In genomic region chr2:120539421-120539936, GRCh38 we compare ENCODE assay signal across 1 cellular context.
TF ChIP-seq lines count a peak whose summit lies in the region.

No MANE protein-coding gene starts in this region.

TF ChIP-seq in HepG2, 621 proteins besides CTCF, POLR2A, EP300 and RAD21 (continued from another document):
- no peak for TF ChIP-seq AHDC1 (CRISPR knock-in tag; IDR thresholded peaks at IDR 0.05; ENCODE audit: borderline replicate concordance)
- no peak for TF ChIP-seq SMYD3 (CRISPR knock-in tag; IDR thresholded peaks at IDR 0.05)
- no peak for TF ChIP-seq ISX (CRISPR knock-in tag; conservative IDR thresholded peaks at IDR 0.05)
- no peak for TF ChIP-seq ZNF484 (CRISPR knock-in tag; IDR thresholded peaks at IDR 0.05; ENCODE audit: borderline replicate concordance, low read depth)
- no peak for TF ChIP-seq NONO (IDR thresholded peaks at IDR 0.05)
- TF ChIP-seq NONO (CRISPR knock-in tag; conservative IDR thresholded peaks at IDR 0.05), result no peak
- TF ChIP-seq, protein P1, sequence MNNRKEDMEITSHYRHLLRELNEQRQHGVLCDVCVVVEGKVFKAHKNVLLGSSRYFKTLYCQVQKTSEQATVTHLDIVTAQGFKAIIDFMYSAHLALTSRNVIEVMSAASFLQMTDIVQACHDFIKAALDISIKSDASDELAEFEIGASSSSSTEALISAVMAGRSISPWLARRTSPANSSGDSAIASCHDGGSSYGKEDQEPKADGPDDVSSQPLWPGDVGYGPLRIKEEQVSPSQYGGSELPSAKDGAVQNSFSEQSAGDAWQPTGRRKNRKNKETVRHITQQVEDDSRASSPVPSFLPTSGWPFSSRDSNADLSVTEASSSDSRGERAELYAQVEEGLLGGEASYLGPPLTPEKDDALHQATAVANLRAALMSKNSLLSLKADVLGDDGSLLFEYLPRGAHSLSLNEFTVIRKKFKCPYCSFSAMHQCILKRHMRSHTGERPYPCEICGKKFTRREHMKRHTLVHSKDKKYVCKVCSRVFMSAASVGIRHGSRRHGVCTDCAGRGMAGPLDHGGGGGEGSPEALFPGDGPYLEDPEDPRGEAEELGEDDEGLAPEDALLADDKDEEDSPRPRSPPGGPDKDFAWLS (CRISPR knock-in tag; IDR thresholded peaks at IDR 0.05; ENCODE audit: borderline replicate concordance), result no peak
- no peak for TF ChIP-seq MAFG (CRISPR knock-in tag; IDR thresholded peaks at IDR 0.05)
- TF ChIP-seq TGIF2 (CRISPR knock-in tag; IDR thresholded peaks at IDR 0.05), result no peak
- TF ChIP-seq, protein P2, sequence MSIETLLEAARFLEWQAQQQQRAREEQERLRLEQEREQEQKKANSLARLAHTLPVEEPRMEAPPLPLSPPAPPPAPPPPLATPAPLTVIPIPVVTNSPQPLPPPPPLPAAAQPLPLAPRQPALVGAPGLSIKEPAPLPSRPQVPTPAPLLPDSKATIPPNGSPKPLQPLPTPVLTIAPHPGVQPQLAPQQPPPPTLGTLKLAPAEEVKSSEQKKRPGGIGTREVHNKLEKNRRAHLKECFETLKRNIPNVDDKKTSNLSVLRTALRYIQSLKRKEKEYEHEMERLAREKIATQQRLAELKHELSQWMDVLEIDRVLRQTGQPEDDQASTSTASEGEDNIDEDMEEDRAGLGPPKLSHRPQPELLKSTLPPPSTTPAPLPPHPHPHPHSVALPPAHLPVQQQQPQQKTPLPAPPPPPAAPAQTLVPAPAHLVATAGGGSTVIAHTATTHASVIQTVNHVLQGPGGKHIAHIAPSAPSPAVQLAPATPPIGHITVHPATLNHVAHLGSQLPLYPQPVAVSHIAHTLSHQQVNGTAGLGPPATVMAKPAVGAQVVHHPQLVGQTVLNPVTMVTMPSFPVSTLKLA (IDR thresholded peaks at IDR 0.05), result no peak
- peak; percentile 5; the same call in 1 of the 2 replicates for TF ChIP-seq ZNF816 (CRISPR knock-in tag; IDR thresholded peaks at IDR 0.05; ENCODE audit: borderline replicate concordance)
- TF ChIP-seq, protein P3, sequence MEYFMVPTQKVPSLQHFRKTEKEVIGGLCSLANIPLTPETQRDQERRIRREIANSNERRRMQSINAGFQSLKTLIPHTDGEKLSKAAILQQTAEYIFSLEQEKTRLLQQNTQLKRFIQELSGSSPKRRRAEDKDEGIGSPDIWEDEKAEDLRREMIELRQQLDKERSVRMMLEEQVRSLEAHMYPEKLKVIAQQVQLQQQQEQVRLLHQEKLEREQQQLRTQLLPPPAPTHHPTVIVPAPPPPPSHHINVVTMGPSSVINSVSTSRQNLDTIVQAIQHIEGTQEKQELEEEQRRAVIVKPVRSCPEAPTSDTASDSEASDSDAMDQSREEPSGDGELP (IDR thresholded peaks at IDR 0.05; ENCODE audit: borderline replicate concordance, low read depth), result no peak
- TF ChIP-seq ZNF430 (CRISPR knock-in tag; IDR thresholded peaks at IDR 0.05), result 0 out of 2 replicates have a peak, but pooled peaks have one; percentile 14
- no peak; the same call in 1 of the 2 replicates for TF ChIP-seq ZNF546 (CRISPR knock-in tag; conservative IDR thresholded peaks at IDR 0.05)
- TF ChIP-seq, protein P4, sequence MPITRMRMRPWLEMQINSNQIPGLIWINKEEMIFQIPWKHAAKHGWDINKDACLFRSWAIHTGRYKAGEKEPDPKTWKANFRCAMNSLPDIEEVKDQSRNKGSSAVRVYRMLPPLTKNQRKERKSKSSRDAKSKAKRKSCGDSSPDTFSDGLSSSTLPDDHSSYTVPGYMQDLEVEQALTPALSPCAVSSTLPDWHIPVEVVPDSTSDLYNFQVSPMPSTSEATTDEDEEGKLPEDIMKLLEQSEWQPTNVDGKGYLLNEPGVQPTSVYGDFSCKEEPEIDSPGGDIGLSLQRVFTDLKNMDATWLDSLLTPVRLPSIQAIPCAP (CRISPR knock-in tag; IDR thresholded peaks at IDR 0.05; ENCODE audit: low read depth), result no peak; the same call in 1 of the 2 replicates
- TF ChIP-seq NRL (CRISPR knock-in tag; IDR thresholded peaks at IDR 0.05; ENCODE audit: borderline replicate concordance), result peak; percentile 53; the same call in 1 of the 2 replicates
- TF ChIP-seq SOX5 (CRISPR knock-in tag; IDR thresholded peaks at IDR 0.05; ENCODE audit: borderline replicate concordance), result no peak
- TF ChIP-seq SRY (CRISPR knock-in tag; IDR thresholded peaks at IDR 0.05), result no peak
- 0 out of 2 replicates have a peak, but pooled peaks have one; percentile 6 for TF ChIP-seq ZNF761 (CRISPR knock-in tag; conservative IDR thresholded peaks at IDR 0.05)
- 0 out of 2 replicates have a peak, but pooled peaks have one; percentile 41 for TF ChIP-seq PCBP1 (IDR thresholded peaks at IDR 0.05; ENCODE audit: borderline replicate concordance, low read depth, low read length)
- TF ChIP-seq SNAI1 (CRISPR knock-in tag; IDR thresholded peaks at IDR 0.05; ENCODE audit: borderline replicate concordance), result no peak
- TF ChIP-seq, protein P5, sequence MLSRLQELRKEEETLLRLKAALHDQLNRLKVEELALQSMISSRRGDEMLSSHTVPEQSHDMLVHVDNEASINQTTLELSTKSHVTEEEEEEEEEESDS (CRISPR knock-in tag; IDR thresholded peaks at IDR 0.05; ENCODE audit: borderline replicate concordance), result no peak
- TF ChIP-seq, protein P6, sequence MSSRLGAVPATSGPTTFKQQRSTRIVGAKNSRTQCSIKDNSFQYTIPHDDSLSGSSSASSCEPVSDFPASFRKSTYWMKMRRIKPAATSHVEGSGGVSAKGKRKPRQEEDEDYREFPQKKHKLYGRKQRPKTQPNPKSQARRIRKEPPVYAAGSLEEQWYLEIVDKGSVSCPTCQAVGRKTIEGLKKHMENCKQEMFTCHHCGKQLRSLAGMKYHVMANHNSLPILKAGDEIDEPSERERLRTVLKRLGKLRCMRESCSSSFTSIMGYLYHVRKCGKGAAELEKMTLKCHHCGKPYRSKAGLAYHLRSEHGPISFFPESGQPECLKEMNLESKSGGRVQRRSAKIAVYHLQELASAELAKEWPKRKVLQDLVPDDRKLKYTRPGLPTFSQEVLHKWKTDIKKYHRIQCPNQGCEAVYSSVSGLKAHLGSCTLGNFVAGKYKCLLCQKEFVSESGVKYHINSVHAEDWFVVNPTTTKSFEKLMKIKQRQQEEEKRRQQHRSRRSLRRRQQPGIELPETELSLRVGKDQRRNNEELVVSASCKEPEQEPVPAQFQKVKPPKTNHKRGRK (CRISPR knock-in tag; IDR thresholded peaks at IDR 0.05), result no peak
- TF ChIP-seq ZNF770 (CRISPR knock-in tag; IDR thresholded peaks at IDR 0.05), result no peak
- TF ChIP-seq SALL1 (CRISPR knock-in tag; IDR thresholded peaks at IDR 0.05), result no peak
- TF ChIP-seq ATF1 (CRISPR knock-in tag; IDR thresholded peaks at IDR 0.05), result no peak
- TF ChIP-seq HNRNPL (IDR thresholded peaks at IDR 0.05; ENCODE audit: low read depth, low read length), result 0 out of 2 replicates have a peak, but pooled peaks have one; percentile 40
- TF ChIP-seq, protein P7, sequence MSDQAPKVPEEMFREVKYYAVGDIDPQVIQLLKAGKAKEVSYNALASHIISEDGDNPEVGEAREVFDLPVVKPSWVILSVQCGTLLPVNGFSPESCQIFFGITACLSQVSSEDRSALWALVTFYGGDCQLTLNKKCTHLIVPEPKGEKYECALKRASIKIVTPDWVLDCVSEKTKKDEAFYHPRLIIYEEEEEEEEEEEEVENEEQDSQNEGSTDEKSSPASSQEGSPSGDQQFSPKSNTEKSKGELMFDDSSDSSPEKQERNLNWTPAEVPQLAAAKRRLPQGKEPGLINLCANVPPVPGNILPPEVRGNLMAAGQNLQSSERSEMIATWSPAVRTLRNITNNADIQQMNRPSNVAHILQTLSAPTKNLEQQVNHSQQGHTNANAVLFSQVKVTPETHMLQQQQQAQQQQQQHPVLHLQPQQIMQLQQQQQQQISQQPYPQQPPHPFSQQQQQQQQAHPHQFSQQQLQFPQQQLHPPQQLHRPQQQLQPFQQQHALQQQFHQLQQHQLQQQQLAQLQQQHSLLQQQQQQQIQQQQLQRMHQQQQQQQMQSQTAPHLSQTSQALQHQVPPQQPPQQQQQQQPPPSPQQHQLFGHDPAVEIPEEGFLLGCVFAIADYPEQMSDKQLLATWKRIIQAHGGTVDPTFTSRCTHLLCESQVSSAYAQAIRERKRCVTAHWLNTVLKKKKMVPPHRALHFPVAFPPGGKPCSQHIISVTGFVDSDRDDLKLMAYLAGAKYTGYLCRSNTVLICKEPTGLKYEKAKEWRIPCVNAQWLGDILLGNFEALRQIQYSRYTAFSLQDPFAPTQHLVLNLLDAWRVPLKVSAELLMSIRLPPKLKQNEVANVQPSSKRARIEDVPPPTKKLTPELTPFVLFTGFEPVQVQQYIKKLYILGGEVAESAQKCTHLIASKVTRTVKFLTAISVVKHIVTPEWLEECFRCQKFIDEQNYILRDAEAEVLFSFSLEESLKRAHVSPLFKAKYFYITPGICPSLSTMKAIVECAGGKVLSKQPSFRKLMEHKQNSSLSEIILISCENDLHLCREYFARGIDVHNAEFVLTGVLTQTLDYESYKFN (CRISPR knock-in tag; conservative IDR thresholded peaks at IDR 0.05), result 0 out of 2 replicates have a peak, but pooled peaks have one; percentile 1
- peak; percentile 92; the same call in 1 of the 2 replicates for TF ChIP-seq ZNF768 (CRISPR knock-in tag; IDR thresholded peaks at IDR 0.05)
- TF ChIP-seq XRCC5 (optimal IDR thresholded peaks at IDR 0.05; ENCODE audit: low read length), result no peak
- no peak for TF ChIP-seq SMC3 (IDR thresholded peaks at IDR 0.05; ENCODE audit: low read length)
- TF ChIP-seq BORCS8-MEF2B (CRISPR knock-in tag; IDR thresholded peaks at IDR 0.05), result 0 out of 2 replicates have a peak, but pooled peaks have one; percentile 8
TF ChIP-seq in HepG2: peak in this region for 12.
